ENCODE assay signal across 8 cellular contexts in the genomic region with DNA sequence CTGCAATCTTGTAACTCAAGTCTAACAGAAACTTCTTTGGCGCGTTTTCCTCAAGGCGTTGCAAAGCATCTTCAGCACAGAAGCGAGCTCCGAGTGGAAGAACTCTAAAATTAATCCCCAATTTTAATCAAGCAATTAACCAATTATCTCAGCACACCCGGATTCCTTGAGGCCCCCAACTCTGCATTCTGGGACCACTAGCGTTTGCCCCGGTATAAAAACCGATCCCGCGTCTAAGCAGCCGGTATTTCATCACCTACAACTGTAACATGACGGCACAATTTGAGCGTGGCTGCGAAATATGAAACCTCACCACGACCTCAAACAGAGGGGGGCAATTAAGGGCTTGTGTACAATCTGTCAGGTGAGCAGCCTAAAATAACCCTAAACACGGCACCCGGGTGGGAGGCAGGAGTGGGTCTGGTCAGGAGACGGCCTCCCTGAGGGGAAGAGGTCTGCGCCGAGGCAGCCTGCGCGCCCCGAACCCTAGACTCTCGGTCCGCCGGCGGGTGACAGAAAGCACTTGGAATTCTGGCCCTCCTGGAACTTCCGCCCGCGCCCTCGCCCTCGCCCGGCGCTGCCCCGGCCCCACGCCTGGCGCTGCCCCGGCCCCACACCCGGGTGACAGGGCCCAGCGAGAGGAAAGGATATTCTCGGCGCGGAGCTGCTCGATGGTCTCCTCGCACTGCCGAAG. TPM values are rescaled to one million over a fixed set of nuclear protein-coding genes. Genes with fewer than 3 reads are reported as not detected.
DNase-seq lines count a peak whose midpoint lies in the region; ATAC-seq and TF ChIP-seq lines count a peak whose summit lies in the region.

No MANE protein-coding gene starts in this region.

- no peaks in the 10 kb centered on the region for H3K4me1 ChIP-seq in BE2C
- H3K4me1 ChIP-seq in muscle layer of colon (ENCODE audit: insufficient read depth, low read length): peaks cover 25% of the 10 kb centered on the region
- peaks cover 23 to 50% (median 40%) of the 10 kb centered on the region in 4 donors for H3K4me1 ChIP-seq in stomach

- H3K36me3 ChIP-seq in BE2C: peaks cover 28% of the 10 kb centered on the region
- H3K36me3 ChIP-seq in muscle layer of colon (ENCODE audit: insufficient read depth, low read length): peaks cover 24% of the 10 kb centered on the region
- peaks cover 9 to 46% (median 42%) of the 10 kb centered on the region in 4 donors for H3K36me3 ChIP-seq in stomach

- intact Hi-C loops in stomach (cut with DNase I; ENCODE audit: low total_unique reads): no loop called here

- no peak for TF ChIP-seq POLR2A in erythroblast (IDR thresholded peaks at IDR 0.05; ENCODE audit: low read length)
- no peak for TF ChIP-seq POLR2A in stomach (IDR thresholded peaks at IDR 0.05)

- ATAC-seq in GM19372 (IDR thresholded peaks at IDR 0.05; ENCODE audit: low read depth, unreplicated experiment): peak; percentile 11
- peak; percentile 1 for ATAC-seq in HG03469 (IDR thresholded peaks at IDR 0.05; ENCODE audit: unreplicated experiment)

- H3K9me3 ChIP-seq in BE2C (no peaks in the 10 kb centered on the region), muscle layer of colon (ENCODE audit: low read length) (no peaks in the 10 kb centered on the region), stomach (no peaks in the 10 kb centered on the region)

- H3K4me3 ChIP-seq in BE2C (ENCODE audit: low read depth, low read length) (peak overlapping the region; percentile 77), muscle layer of colon (ENCODE audit: low read depth in 1 of 2, low read length in 2 of 2) (peak overlapping the region; percentile 84 to 92), stomach (peak overlapping the region; percentile 64 to 92 (median 86))

- H3K27ac ChIP-seq in muscle layer of colon (ENCODE audit: low read depth, low read length) (peak overlapping the region; percentile 93), stomach (peak overlapping the region; percentile 93 to 100 (median 99))

- DNase-seq in BE2C: peak; percentile 50
- DNase-seq in NCI-H774 (lab: John Stamatoyannopoulos, UW): peak; percentile 57
- DNase-seq in activated T-cell treated with anti-CD3 and anti-CD28 coated beads for 24 hours (ENCODE audit: low read depth): peak; percentile 16
- DNase-seq in erythroblast (lab: John Stamatoyannopoulos, UW): peak; percentile 83 to 90
- peak; percentile 54 for DNase-seq in stomach

- no peak for TF ChIP-seq EP300 in stomach (IDR thresholded peaks at IDR 0.05)

- peak overlapping the region; percentile 86 for H3K9ac ChIP-seq in muscle layer of colon (ENCODE audit: low read length)

- no peak for TF ChIP-seq CTCF in BE2C (IDR thresholded peaks at IDR 0.05; ENCODE audit: low read depth, low read length)
- no peak for TF ChIP-seq CTCF in stomach (IDR thresholded peaks at IDR 0.05)

- H3K27me3 ChIP-seq in BE2C (no peaks in the 10 kb centered on the region), muscle layer of colon (ENCODE audit: control insufficient read depth in 1 of 2, insufficient read depth in 2 of 2, low read length in 2 of 2) (no peaks in the 10 kb centered on the region), stomach (no peaks in the 10 kb centered on the region)

- WGBS in stomach, 5 donors: 0 to 2% (median 0%) methylated on average over 16 to 47 of the region's 47 CpGs

RNA-seq across cellular contexts. Expression of a gene that starts 0.6 kb away (rescaled TPM):
- polyA plus RNA-seq in BE2C (2012; ENCODE audit: insufficient read depth, insufficient read length, low read depth): 16.4 TPM
- total RNA-seq in stomach: 100 to 1,000 TPM in 1 of 5 donors, 10 to 100 TPM in 4; 14.3 to 110 (median 21.9) TPM
- polyA plus RNA-seq in stomach: 10 to 100 TPM in 1 of 3 donors, 1 to 10 TPM in 2; 7.8 to 22.4 (median 8.9) TPM

RNA-seq across cellular contexts. Expression of a gene that starts 26.6 kb away (rescaled TPM):
- 173 TPM for polyA plus RNA-seq in BE2C (2012; ENCODE audit: insufficient read depth, insufficient read length, low read depth)
- total RNA-seq in stomach: 100 to 1,000 TPM in 3 of 5 donors, 10 to 100 TPM in 2; 28.0 to 234 (median 135) TPM
- 10 to 100 TPM; 31.4 to 41.2 (median 36.0) TPM for polyA plus RNA-seq in stomach

RNA-seq across cellular contexts. Expression of a gene that starts 26.9 kb away (rescaled TPM):
- polyA plus RNA-seq in BE2C (2012; ENCODE audit: insufficient read depth, insufficient read length, low read depth): 6.6 TPM
- 10 to 100 TPM in 4 of 5 donors, 1 to 10 TPM in 1; 6.1 to 47.0 (median 24.2) TPM for total RNA-seq in stomach
- 10 to 100 TPM in 1 of 3 donors, 1 to 10 TPM in 2; 2.4 to 16.6 (median 3.0) TPM for polyA plus RNA-seq in stomach

Comparison
In these comparisons a context has a peak if more than half of its experiments do, and no peak if none do; other contexts are left out.
1. Peak in every context shown above with its lines: DNase-seq, ATAC-seq, H3K4me3 ChIP-seq and H3K27ac ChIP-seq.
2. DNase-seq: peak in every context shown above with its lines; median percentile 86 in erythroblast; 57 in NCI-H774; 54 in stomach; 50 in BE2C; 16 in activated T-cell treated with anti-CD3 and anti-CD28 coated beads for 24 hours.